ENCODE assay signal across 23 cellular contexts in genomic region chr20:24614341-24614740, GRCh38.
DNase-seq lines count a peak whose midpoint lies in the region; ATAC-seq and TF ChIP-seq lines count a peak whose summit lies in the region.
"Had no signal": no experiment of that assay in that cellular context is flagged by ENCODE, and none has a peak within 500 bp of the region (broad histone marks: within the 10 kb centered on the region; RNA-seq: fewer than 3 reads in every experiment).

No MANE protein-coding gene starts in this region.

- POLR2A ChIA-PET in activated CD4-positive, alpha-beta T cell treated with anti-CD3 and anti-CD28 coated beads, Interleukin-2, amount 10 ng/mL, durations not matched to agents 7 days and 5 days (lab: Charles Lee): no interaction called here

- no peaks in the 10 kb centered on the region for H3K4me1 Mint-ChIP-seq in activated CD4-positive, alpha-beta T cell treated with anti-CD3 and anti-CD28 coated beads, Interleukin-2, amount 10 ng/mL, durations not matched to agents 7 days and 5 days
- H3K4me1 Mint-ChIP-seq: CD4-positive, alpha-beta memory T cell; CD4-positive, CD25-positive, alpha-beta regulatory T cell; CD8-positive, alpha-beta memory T cell had no signal

- H4K20me1 ChIP-seq in BLaER1: no peaks in the 10 kb centered on the region
- H4K20me1 ChIP-seq in BLaER1 treated with 17β-estradiol and CSF1 and Interleukin-3, amounts not matched to agents 10 nM and 100 nM: no peaks in the 10 kb centered on the region

- 53 to 61% methylated on average over 1 of the region's 1 CpG for WGBS in sigmoid colon, 2 donors

- TF ChIP-seq POLR2A in sigmoid colon (IDR thresholded peaks at IDR 0.05): no peak

- H3K27ac Mint-ChIP-seq in activated CD4-positive, alpha-beta T cell treated with anti-CD3 and anti-CD28 coated beads, Interleukin-2, amount 10 ng/mL, durations not matched to agents 7 days and 5 days: no peak overlapping the region
- H3K27ac Mint-ChIP-seq: CD14-positive monocyte; CD4-positive, CD25-positive, alpha-beta regulatory T cell; CD8-positive, alpha-beta memory T cell had no signal

- H3K27me3 Mint-ChIP-seq in activated CD4-positive, alpha-beta T cell treated with anti-CD3 and anti-CD28 coated beads, Interleukin-2, amount 10 ng/mL, durations not matched to agents 7 days and 5 days: no peaks in the 10 kb centered on the region

- no peaks in the 10 kb centered on the region for H3K9me3 Mint-ChIP-seq in activated CD4-positive, alpha-beta T cell treated with anti-CD3 and anti-CD28 coated beads, Interleukin-2, amount 10 ng/mL, durations not matched to agents 7 days and 5 days
- H3K9me3 Mint-ChIP-seq: CD4-positive, alpha-beta memory T cell; CD8-positive, alpha-beta memory T cell had no signal

- TF ChIP-seq CTCF in sigmoid colon (IDR thresholded peaks at IDR 0.05): no peak

- H3K9me3 ChIP-seq in BLaER1: no peaks in the 10 kb centered on the region
- no peaks in the 10 kb centered on the region for H3K9me3 ChIP-seq in BLaER1 treated with 17β-estradiol and CSF1 and Interleukin-3, amounts not matched to agents 10 nM and 100 nM (replicated peaks in 1 of 11)
- no peaks in the 10 kb centered on the region for H3K9me3 ChIP-seq in sigmoid colon
- H3K9me3 ChIP-seq: BE2C had no signal

- TF ChIP-seq EP300 in sigmoid colon (IDR thresholded peaks at IDR 0.05): no peak

- no peaks in the 10 kb centered on the region for H3K36me3 Mint-ChIP-seq in activated CD4-positive, alpha-beta T cell treated with anti-CD3 and anti-CD28 coated beads, Interleukin-2, amount 10 ng/mL, durations not matched to agents 7 days and 5 days (ENCODE audit: low read depth)
- H3K36me3 Mint-ChIP-seq: CD14-positive monocyte; CD4-positive, alpha-beta memory T cell; CD4-positive, CD25-positive, alpha-beta regulatory T cell; CD8-positive, alpha-beta memory T cell had no signal

- H3K27me3 ChIP-seq in BLaER1: no peaks in the 10 kb centered on the region
- H3K27me3 ChIP-seq in BLaER1 treated with 17β-estradiol and CSF1 and Interleukin-3, amounts not matched to agents 10 nM and 100 nM: 0 out of 22 replicates have a peak, but pooled peaks cover 0 to 11% (median 0%) of the 10 kb centered on the region in 11 experiments
- H3K27me3 ChIP-seq in sigmoid colon: peaks cover 0 to 13% (median 0%) of the 10 kb centered on the region in 3 donors
- H3K27me3 ChIP-seq: BE2C had no signal

- peaks cover 88% of the 10 kb centered on the region for H3K4me1 ChIP-seq in BLaER1
- H3K4me1 ChIP-seq in BLaER1 treated with 17β-estradiol and CSF1 and Interleukin-3, amounts not matched to agents 10 nM and 100 nM: peaks cover 26 to 94% (median 87%) of the 10 kb centered on the region in 10 experiments
- no peaks in the 10 kb centered on the region for H3K4me1 ChIP-seq in sigmoid colon

- H3K9ac ChIP-seq in BLaER1: no peak overlapping the region
- no peak overlapping the region for H3K9ac ChIP-seq in BLaER1 treated with 17β-estradiol and CSF1 and Interleukin-3, amounts not matched to agents 10 nM and 100 nM

- H3K27ac ChIP-seq in BLaER1: no peak overlapping the region
- no peak overlapping the region for H3K27ac ChIP-seq in BLaER1 treated with 17β-estradiol and CSF1 and Interleukin-3, amounts not matched to agents 10 nM and 100 nM
- H3K27ac ChIP-seq in sigmoid colon: no peak overlapping the region

- H3K4me3 Mint-ChIP-seq in activated CD4-positive, alpha-beta T cell treated with anti-CD3 and anti-CD28 coated beads, Interleukin-2, amount 10 ng/mL, durations not matched to agents 7 days and 5 days: no peak overlapping the region
- H3K4me3 Mint-ChIP-seq: CD14-positive monocyte; CD4-positive, alpha-beta memory T cell; CD4-positive, CD25-positive, alpha-beta regulatory T cell; CD8-positive, alpha-beta memory T cell had no signal

- intact Hi-C loops in sigmoid colon (cut with DNase I): no loop called here

- ATAC-seq in GM18517 (IDR thresholded peaks at IDR 0.05; ENCODE audit: unreplicated experiment): no peak
- ATAC-seq: GM12878 had no signal

- CTCF ChIA-PET in activated CD4-positive, alpha-beta T cell treated with anti-CD3 and anti-CD28 coated beads, Interleukin-2, amount 10 ng/mL, durations not matched to agents 7 days and 5 days (lab: Charles Lee): no interaction called here

- H3K4me3 ChIP-seq in BLaER1 (no peak overlapping the region), sigmoid colon (no peak overlapping the region)
- no peak overlapping the region for H3K4me3 ChIP-seq in BLaER1 treated with 17β-estradiol and CSF1 and Interleukin-3, amounts not matched to agents 10 nM and 100 nM
- H3K4me3 ChIP-seq: GM12878 had no signal

- DNase-seq in pons (ENCODE audit: low spot score): peak; percentile 61
- no peak for DNase-seq in activated CD4-positive, alpha-beta T cell treated with anti-CD3 and anti-CD28 coated beads, Interleukin-2, amount 10 ng/mL, durations not matched to agents 7 days and 5 days
- DNase-seq in sigmoid colon: no peak
- DNase-seq: 8988T; ACHN; BE2C; C1 segment of cervical spinal cord; CD4-positive, alpha-beta memory T cell; CD4-positive, CD25-positive, alpha-beta regulatory T cell; CD8-positive, alpha-beta memory T cell; COR-L47; DMS 273 treated with DMSO at 0.1 percent for 48 hours; DMS153; DMS53; DMS79; DND-41; EL; GDM1 had no signal

- H3K36me3 ChIP-seq in BLaER1 (no peaks in the 10 kb centered on the region), sigmoid colon (no peaks in the 10 kb centered on the region)
- no peaks in the 10 kb centered on the region for H3K36me3 ChIP-seq in BLaER1 treated with 17β-estradiol and CSF1 and Interleukin-3, amounts not matched to agents 10 nM and 100 nM
- H3K36me3 ChIP-seq: BE2C had no signal

- H3K4me2 ChIP-seq in BLaER1: peak overlapping the region; percentile 67
- peak overlapping the region in 10 of 11 experiments; percentile 16 to 80 (median 72); a peak in 18 of 22 replicates for H3K4me2 ChIP-seq in BLaER1 treated with 17β-estradiol and CSF1 and Interleukin-3, amounts not matched to agents 10 nM and 100 nM
